ENCODE assay signal across 1 cellular context in genomic region chr6:154487367-154488275, GRCh38.
TF ChIP-seq lines count a peak whose summit lies in the region.

No MANE protein-coding gene starts in this region.

TF ChIP-seq in HCT116, 20 proteins besides CTCF, POLR2A, EP300 and RAD21 (continued from another document):
- no peak for TF ChIP-seq ZBTB33 (IDR thresholded peaks at IDR 0.05; ENCODE audit: extremely low read depth, insufficient replicate concordance, low read length)
- TF ChIP-seq EGR1 (IDR thresholded peaks at IDR 0.05; ENCODE audit: low read depth), result no peak
- TF ChIP-seq FOSL1 (IDR thresholded peaks at IDR 0.05; ENCODE audit: low read depth), result no peak
- TF ChIP-seq SP1 (IDR thresholded peaks at IDR 0.05; ENCODE audit: low read depth), result no peak
- TF ChIP-seq, protein P1, sequence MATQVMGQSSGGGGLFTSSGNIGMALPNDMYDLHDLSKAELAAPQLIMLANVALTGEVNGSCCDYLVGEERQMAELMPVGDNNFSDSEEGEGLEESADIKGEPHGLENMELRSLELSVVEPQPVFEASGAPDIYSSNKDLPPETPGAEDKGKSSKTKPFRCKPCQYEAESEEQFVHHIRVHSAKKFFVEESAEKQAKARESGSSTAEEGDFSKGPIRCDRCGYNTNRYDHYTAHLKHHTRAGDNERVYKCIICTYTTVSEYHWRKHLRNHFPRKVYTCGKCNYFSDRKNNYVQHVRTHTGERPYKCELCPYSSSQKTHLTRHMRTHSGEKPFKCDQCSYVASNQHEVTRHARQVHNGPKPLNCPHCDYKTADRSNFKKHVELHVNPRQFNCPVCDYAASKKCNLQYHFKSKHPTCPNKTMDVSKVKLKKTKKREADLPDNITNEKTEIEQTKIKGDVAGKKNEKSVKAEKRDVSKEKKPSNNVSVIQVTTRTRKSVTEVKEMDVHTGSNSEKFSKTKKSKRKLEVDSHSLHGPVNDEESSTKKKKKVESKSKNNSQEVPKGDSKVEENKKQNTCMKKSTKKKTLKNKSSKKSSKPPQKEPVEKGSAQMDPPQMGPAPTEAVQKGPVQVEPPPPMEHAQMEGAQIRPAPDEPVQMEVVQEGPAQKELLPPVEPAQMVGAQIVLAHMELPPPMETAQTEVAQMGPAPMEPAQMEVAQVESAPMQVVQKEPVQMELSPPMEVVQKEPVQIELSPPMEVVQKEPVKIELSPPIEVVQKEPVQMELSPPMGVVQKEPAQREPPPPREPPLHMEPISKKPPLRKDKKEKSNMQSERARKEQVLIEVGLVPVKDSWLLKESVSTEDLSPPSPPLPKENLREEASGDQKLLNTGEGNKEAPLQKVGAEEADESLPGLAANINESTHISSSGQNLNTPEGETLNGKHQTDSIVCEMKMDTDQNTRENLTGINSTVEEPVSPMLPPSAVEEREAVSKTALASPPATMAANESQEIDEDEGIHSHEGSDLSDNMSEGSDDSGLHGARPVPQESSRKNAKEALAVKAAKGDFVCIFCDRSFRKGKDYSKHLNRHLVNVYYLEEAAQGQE (IDR thresholded peaks at IDR 0.05; ENCODE audit: low read depth), result no peak
- TF ChIP-seq CEBPB (IDR thresholded peaks at IDR 0.05; ENCODE audit: low read depth), result no peak
- no peak for TF ChIP-seq JUND (IDR thresholded peaks at IDR 0.05)
- TF ChIP-seq ZNF274 (IDR thresholded peaks at IDR 0.05; ENCODE audit: low read depth, low read length), result no peak
- TF ChIP-seq CBX3 (IDR thresholded peaks at IDR 0.05; ENCODE audit: low read depth), result no peak
- TF ChIP-seq ZFX (IDR thresholded peaks at IDR 0.05), result no peak
TF ChIP-seq in HCT116: peak in this region for 0.
